1 cellular context compared by ENCODE assay signal in the genomic region with DNA sequence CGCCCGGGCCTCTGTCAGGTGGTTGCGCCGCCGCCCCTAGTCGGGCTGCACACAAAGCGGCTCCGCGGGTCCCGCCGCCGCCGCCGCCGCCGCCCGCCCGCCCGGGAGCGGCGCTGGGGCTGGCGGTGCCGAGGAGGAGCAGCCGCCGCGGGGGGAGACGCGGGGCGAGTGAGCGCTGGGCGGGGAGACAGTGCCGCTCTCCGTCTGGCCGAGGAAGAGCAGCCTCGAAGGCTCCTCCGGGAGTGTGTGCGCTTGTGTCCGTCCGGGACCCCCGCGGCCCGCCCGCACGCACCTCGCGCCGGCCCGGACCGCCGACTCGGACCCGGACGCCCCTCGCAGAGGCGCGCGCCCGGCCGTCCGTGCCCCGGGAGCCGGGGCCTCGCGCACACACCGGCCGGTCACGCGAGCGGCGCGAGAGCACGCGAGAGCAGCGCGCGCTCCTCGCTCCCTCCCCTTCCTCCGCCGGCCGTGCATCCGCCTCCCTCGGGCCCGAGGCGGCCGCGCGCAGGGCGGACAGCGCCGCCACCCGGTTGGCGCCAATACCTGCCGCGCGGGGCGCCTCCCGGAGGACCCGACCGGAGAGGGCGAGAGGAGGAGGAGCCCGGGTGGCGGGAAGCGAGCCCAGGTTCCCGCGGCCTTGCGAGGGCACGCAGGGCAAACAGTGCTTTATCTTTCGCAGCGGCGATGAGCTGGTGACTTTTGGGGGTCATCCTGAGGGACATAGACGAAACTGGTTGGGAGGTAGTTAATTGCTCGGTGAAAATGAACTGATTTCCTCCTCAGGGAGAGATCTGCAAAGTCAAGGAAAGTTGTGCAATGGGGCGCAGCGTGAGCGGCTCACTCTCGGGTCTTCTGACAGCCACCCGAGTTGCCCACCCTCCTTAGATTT.
TF ChIP-seq lines count a peak whose summit lies in the region.

PDS5A (minus strand) TSS at position 423 of the 889 bp plus-strand sequence. CDS start 1,334 bp downstream, outside the sequence.

TF ChIP-seq in HepG2, 621 proteins besides CTCF, POLR2A, EP300 and RAD21 (continued from another document and continues in another):
- TF ChIP-seq ZFP82 (CRISPR knock-in tag; IDR thresholded peaks at IDR 0.05; ENCODE audit: borderline replicate concordance) (no peak; the same call in 1 of the 2 replicates), ZSCAN30 (CRISPR knock-in tag; IDR thresholded peaks at IDR 0.05) (no peak), NR2F2 (IDR thresholded peaks at IDR 0.05; ENCODE audit: borderline replicate concordance, low read depth) (peak; percentile 35; the same call in 1 of the 2 replicates), HNF4G (IDR thresholded peaks at IDR 0.05; ENCODE audit: borderline replicate concordance, low read depth, low read length) (no peak), HNF4G (CRISPR knock-in tag; IDR thresholded peaks at IDR 0.05; ENCODE audit: borderline replicate concordance, low read depth) (peak; percentile 42; the same call in 1 of the 2 replicates), ZBTB33 (CRISPR knock-in tag; IDR thresholded peaks at IDR 0.05) (peak; percentile 43; the same call in 1 of the 2 replicates), DNMT3B (CRISPR knock-in tag; conservative IDR thresholded peaks at IDR 0.05) (no peak), GTF2F1 (IDR thresholded peaks at IDR 0.05; ENCODE audit: low read length) (no peak), ZBTB43 (CRISPR knock-in tag; conservative IDR thresholded peaks at IDR 0.05) (peak; percentile 70; the same call in 1 of the 2 replicates), RBFOX2 (IDR thresholded peaks at IDR 0.05; ENCODE audit: low read depth, low read length) (peak; percentile 58), CHCHD3 (CRISPR knock-in tag; IDR thresholded peaks at IDR 0.05) (no peak), POLR2G (IDR thresholded peaks at IDR 0.05; ENCODE audit: low read depth, low read length) (peak; percentile 29; the same call in 1 of the 2 replicates), MEIS2 (CRISPR knock-in tag; IDR thresholded peaks at IDR 0.05) (peak; percentile 41; the same call in 1 of the 2 replicates), ZNF121 (CRISPR knock-in tag; IDR thresholded peaks at IDR 0.05) (no peak; the same call in 1 of the 2 replicates), ZFY (CRISPR knock-in tag; IDR thresholded peaks at IDR 0.05) (peak; percentile 35; the same call in 1 of the 2 replicates), KDM2A (CRISPR knock-in tag; IDR thresholded peaks at IDR 0.05; ENCODE audit: borderline replicate concordance, low read depth) (peak; percentile 89), SP2 (CRISPR knock-in tag; IDR thresholded peaks at IDR 0.05) (peak; percentile 40; the same call in 1 of the 2 replicates), ZNF296 (CRISPR knock-in tag; conservative IDR thresholded peaks at IDR 0.05) (no peak), KLF16 (CRISPR knock-in tag; IDR thresholded peaks at IDR 0.05) (peak in 1 of 2 experiments; percentile 71; a peak in 1 of 4 replicates), TERF1 (CRISPR knock-in tag; IDR thresholded peaks at IDR 0.05) (no peak), PHF8 (CRISPR knock-in tag; IDR thresholded peaks at IDR 0.05) (peak; percentile 53; the same call in 1 of the 2 replicates), ZNF782 (CRISPR knock-in tag; IDR thresholded peaks at IDR 0.05; ENCODE audit: borderline replicate concordance) (no peak), SKIL (CRISPR knock-in tag; IDR thresholded peaks at IDR 0.05; ENCODE audit: borderline replicate concordance) (0 out of 2 replicates have a peak, but pooled peaks have one; percentile 45), ZNF644 (CRISPR knock-in tag; IDR thresholded peaks at IDR 0.05; ENCODE audit: low read depth) (no peak), PAWR (CRISPR knock-in tag; IDR thresholded peaks at IDR 0.05; ENCODE audit: borderline replicate concordance) (peak; percentile 43; the same call in 1 of the 2 replicates), ZNF547 (CRISPR knock-in tag; IDR thresholded peaks at IDR 0.05) (peak; percentile 90)
- TF ChIP-seq, protein P1, sequence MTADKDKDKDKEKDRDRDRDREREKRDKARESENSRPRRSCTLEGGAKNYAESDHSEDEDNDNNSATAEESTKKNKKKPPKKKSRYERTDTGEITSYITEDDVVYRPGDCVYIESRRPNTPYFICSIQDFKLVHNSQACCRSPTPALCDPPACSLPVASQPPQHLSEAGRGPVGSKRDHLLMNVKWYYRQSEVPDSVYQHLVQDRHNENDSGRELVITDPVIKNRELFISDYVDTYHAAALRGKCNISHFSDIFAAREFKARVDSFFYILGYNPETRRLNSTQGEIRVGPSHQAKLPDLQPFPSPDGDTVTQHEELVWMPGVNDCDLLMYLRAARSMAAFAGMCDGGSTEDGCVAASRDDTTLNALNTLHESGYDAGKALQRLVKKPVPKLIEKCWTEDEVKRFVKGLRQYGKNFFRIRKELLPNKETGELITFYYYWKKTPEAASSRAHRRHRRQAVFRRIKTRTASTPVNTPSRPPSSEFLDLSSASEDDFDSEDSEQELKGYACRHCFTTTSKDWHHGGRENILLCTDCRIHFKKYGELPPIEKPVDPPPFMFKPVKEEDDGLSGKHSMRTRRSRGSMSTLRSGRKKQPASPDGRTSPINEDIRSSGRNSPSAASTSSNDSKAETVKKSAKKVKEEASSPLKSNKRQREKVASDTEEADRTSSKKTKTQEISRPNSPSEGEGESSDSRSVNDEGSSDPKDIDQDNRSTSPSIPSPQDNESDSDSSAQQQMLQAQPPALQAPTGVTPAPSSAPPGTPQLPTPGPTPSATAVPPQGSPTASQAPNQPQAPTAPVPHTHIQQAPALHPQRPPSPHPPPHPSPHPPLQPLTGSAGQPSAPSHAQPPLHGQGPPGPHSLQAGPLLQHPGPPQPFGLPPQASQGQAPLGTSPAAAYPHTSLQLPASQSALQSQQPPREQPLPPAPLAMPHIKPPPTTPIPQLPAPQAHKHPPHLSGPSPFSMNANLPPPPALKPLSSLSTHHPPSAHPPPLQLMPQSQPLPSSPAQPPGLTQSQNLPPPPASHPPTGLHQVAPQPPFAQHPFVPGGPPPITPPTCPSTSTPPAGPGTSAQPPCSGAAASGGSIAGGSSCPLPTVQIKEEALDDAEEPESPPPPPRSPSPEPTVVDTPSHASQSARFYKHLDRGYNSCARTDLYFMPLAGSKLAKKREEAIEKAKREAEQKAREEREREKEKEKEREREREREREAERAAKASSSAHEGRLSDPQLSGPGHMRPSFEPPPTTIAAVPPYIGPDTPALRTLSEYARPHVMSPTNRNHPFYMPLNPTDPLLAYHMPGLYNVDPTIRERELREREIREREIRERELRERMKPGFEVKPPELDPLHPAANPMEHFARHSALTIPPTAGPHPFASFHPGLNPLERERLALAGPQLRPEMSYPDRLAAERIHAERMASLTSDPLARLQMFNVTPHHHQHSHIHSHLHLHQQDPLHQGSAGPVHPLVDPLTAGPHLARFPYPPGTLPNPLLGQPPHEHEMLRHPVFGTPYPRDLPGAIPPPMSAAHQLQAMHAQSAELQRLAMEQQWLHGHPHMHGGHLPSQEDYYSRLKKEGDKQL (CRISPR knock-in tag; IDR thresholded peaks at IDR 0.05; ENCODE audit: low read depth) = peak; percentile 37; the same call in 1 of the 2 replicates
- TF ChIP-seq, protein P2, sequence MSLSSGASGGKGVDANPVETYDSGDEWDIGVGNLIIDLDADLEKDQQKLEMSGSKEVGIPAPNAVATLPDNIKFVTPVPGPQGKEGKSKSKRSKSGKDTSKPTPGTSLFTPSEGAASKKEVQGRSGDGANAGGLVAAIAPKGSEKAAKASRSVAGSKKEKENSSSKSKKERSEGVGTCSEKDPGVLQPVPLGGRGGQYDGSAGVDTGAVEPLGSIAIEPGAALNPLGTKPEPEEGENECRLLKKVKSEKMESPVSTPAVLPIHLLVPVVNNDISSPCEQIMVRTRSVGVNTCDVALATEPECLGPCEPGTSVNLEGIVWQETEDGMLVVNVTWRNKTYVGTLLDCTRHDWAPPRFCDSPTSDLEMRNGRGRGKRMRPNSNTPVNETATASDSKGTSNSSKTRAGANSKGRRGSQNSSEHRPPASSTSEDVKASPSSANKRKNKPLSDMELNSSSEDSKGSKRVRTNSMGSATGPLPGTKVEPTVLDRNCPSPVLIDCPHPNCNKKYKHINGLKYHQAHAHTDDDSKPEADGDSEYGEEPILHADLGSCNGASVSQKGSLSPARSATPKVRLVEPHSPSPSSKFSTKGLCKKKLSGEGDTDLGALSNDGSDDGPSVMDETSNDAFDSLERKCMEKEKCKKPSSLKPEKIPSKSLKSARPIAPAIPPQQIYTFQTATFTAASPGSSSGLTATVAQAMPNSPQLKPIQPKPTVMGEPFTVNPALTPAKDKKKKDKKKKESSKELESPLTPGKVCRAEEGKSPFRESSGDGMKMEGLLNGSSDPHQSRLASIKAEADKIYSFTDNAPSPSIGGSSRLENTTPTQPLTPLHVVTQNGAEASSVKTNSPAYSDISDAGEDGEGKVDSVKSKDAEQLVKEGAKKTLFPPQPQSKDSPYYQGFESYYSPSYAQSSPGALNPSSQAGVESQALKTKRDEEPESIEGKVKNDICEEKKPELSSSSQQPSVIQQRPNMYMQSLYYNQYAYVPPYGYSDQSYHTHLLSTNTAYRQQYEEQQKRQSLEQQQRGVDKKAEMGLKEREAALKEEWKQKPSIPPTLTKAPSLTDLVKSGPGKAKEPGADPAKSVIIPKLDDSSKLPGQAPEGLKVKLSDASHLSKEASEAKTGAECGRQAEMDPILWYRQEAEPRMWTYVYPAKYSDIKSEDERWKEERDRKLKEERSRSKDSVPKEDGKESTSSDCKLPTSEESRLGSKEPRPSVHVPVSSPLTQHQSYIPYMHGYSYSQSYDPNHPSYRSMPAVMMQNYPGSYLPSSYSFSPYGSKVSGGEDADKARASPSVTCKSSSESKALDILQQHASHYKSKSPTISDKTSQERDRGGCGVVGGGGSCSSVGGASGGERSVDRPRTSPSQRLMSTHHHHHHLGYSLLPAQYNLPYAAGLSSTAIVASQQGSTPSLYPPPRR (CRISPR knock-in tag; IDR thresholded peaks at IDR 0.05; ENCODE audit: borderline replicate concordance) = peak; percentile 46; the same call in 1 of the 2 replicates
- TF ChIP-seq, protein P3, sequence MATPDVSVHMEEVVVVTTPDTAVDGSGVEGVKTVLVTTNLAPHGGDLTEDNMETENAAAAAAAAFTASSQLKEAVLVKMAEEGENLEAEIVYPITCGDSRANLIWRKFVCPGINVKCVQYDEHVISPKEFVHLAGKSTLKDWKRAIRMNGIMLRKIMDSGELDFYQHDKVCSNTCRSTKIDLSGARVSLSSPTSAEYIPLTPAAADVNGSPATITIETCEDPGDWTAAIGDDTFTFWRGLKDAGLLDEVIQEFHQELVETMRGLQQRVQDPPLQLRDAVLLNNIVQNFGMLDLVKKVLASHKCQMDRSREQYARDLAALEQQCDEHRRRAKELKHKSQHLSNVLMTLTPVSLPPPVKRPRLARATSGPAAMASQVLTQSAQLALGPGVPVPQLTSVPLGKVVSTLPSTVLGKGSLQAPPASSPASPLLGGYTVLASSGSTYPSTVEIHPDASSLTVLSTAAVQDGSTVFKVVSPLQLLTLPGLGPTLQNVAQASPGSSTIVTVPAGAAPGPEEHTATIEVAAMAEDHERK (CRISPR knock-in tag; IDR thresholded peaks at IDR 0.05; ENCODE audit: low read depth) = no peak
- TF ChIP-seq, protein P4, sequence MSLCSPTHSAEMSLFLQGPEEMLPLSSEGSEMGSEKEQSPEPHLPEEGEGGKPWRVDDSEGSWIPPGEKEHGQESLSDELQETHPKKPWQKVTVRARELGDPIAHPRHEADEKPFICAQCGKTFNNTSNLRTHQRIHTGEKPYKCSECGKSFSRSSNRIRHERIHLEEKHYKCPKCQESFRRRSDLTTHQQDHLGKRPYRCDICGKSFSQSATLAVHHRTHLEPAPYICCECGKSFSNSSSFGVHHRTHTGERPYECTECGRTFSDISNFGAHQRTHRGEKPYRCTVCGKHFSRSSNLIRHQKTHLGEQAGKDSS (CRISPR knock-in tag; IDR thresholded peaks at IDR 0.05; ENCODE audit: borderline replicate concordance, low read depth) = no peak
